Comparison of ENCODE assay signal across 1 cellular context in genomic region chr3:124620600-124621063, GRCh38.
TF ChIP-seq lines count a peak whose summit lies in the region.

No MANE protein-coding gene starts in this region.

TF ChIP-seq in K562, 482 proteins besides CTCF, POLR2A, EP300 and RAD21 (continued from another document and continues in another):
- TF ChIP-seq FOXM1 (IDR thresholded peaks at IDR 0.05; ENCODE audit: low read depth) = 0 out of 2 replicates have a peak, but pooled peaks have one; percentile 44
- no peak for TF ChIP-seq FOXM1 (CRISPR knock-in tag; IDR thresholded peaks at IDR 0.05; ENCODE audit: low read depth)
- TF ChIP-seq ZNF507 (tag; conservative IDR thresholded peaks at IDR 0.05) = no peak
- no peak for TF ChIP-seq PTBP1 (IDR thresholded peaks at IDR 0.05; ENCODE audit: low read depth, low read length)
- no peak for TF ChIP-seq FOXJ3 (CRISPR knock-in tag; IDR thresholded peaks at IDR 0.05)
- TF ChIP-seq MCM3 (IDR thresholded peaks at IDR 0.05) = no peak
- peak; percentile 51; the same call in 1 of the 2 replicates for TF ChIP-seq VEZF1 (CRISPR knock-in tag; IDR thresholded peaks at IDR 0.05)
- no peak for TF ChIP-seq ZNF124 (CRISPR knock-in tag; IDR thresholded peaks at IDR 0.05)
- TF ChIP-seq MXI1 (IDR thresholded peaks at IDR 0.05; ENCODE audit: low read depth, low read length) = no peak
- TF ChIP-seq KLF6 (CRISPR knock-in tag; IDR thresholded peaks at IDR 0.05; ENCODE audit: borderline replicate concordance) = no peak
- no peak for TF ChIP-seq FOXK1 (CRISPR knock-in tag; IDR thresholded peaks at IDR 0.05; ENCODE audit: borderline replicate concordance)
- peak; percentile 97 for TF ChIP-seq SPI1 (IDR thresholded peaks at IDR 0.05; ENCODE audit: borderline replicate concordance, low read depth, low read length)
- no peak for TF ChIP-seq MYBL2 (IDR thresholded peaks at IDR 0.05; ENCODE audit: low read depth)
- no peak for TF ChIP-seq MYBL2 (CRISPR knock-in tag; IDR thresholded peaks at IDR 0.05; ENCODE audit: borderline replicate concordance)
- no peak for TF ChIP-seq ZFP91 (CRISPR knock-in tag; IDR thresholded peaks at IDR 0.05)
- no peak for TF ChIP-seq SETDB1 (IDR thresholded peaks at IDR 0.05; ENCODE audit: low read length)
- no peak for TF ChIP-seq ZNF217 (CRISPR knock-in tag; IDR thresholded peaks at IDR 0.05)
- TF ChIP-seq STAT5A (IDR thresholded peaks at IDR 0.05; ENCODE audit: borderline replicate concordance, low read length) = peak; percentile 69; the same call in 1 of the 2 replicates
- peak; percentile 59 for TF ChIP-seq EP400 (IDR thresholded peaks at IDR 0.05)
- peak in 1 of 2 experiments; percentile 41 for TF ChIP-seq NCOA2 (IDR thresholded peaks at IDR 0.05; ENCODE audit: partially characterized antibody in 2 of 2)
- TF ChIP-seq MLX (CRISPR knock-in tag; conservative IDR thresholded peaks at IDR 0.05) = no peak
- no peak for TF ChIP-seq NCOA4 (IDR thresholded peaks at IDR 0.05; ENCODE audit: partially characterized antibody)
- TF ChIP-seq CHD1 (IDR thresholded peaks at IDR 0.05; ENCODE audit: low read length) = no peak
- TF ChIP-seq CREB3L1 (IDR thresholded peaks at IDR 0.05; ENCODE audit: borderline replicate concordance, low read depth) = no peak
- TF ChIP-seq GATA2 (CRISPR knock-in tag; IDR thresholded peaks at IDR 0.05) = peak; percentile 70; the same call in 1 of the 2 replicates
- TF ChIP-seq RBM22 (IDR thresholded peaks at IDR 0.05; ENCODE audit: low read depth, low read length, poor library complexity, severe bottlenecking) = no peak
- TF ChIP-seq ZNF347 (CRISPR knock-in tag; IDR thresholded peaks at IDR 0.05; ENCODE audit: low read depth) = no peak
- TF ChIP-seq ZNF449 (CRISPR knock-in tag; IDR thresholded peaks at IDR 0.05) = no peak
- TF ChIP-seq E2F8 (IDR thresholded peaks at IDR 0.05; ENCODE audit: low read depth, partially characterized antibody) = no peak
- TF ChIP-seq SREBF1 (IDR thresholded peaks at IDR 0.05; ENCODE audit: borderline replicate concordance, low read depth, low read length) = no peak
- no peak for TF ChIP-seq POLR2AphosphoS2 (IDR thresholded peaks at IDR 0.05; ENCODE audit: low read length)
- no peak for TF ChIP-seq ZNF133 (CRISPR knock-in tag; IDR thresholded peaks at IDR 0.05)
- TF ChIP-seq NFIC (IDR thresholded peaks at IDR 0.05) = peak; percentile 60
- no peak for TF ChIP-seq U2AF2 (optimal IDR thresholded peaks at IDR 0.05; ENCODE audit: low read depth, low read length)
- no peak for TF ChIP-seq ARID3B (CRISPR knock-in tag; IDR thresholded peaks at IDR 0.05; ENCODE audit: borderline replicate concordance)
- TF ChIP-seq GABPA (tag; conservative IDR thresholded peaks at IDR 0.05; ENCODE audit: low read depth) = peak; percentile 59
- TF ChIP-seq NFE2L1 (tag; IDR thresholded peaks at IDR 0.05; ENCODE audit: borderline replicate concordance, low read depth) = no peak
- TF ChIP-seq ZNF444 (CRISPR knock-in tag; IDR thresholded peaks at IDR 0.05) = no peak
- TF ChIP-seq ZNF197 (CRISPR knock-in tag; IDR thresholded peaks at IDR 0.05; ENCODE audit: low read depth) = no peak
- TF ChIP-seq ZNF696 (CRISPR knock-in tag; conservative IDR thresholded peaks at IDR 0.05) = no peak
- TF ChIP-seq ZNF511 (CRISPR knock-in tag; IDR thresholded peaks at IDR 0.05) = no peak
- TF ChIP-seq ZNF23 (CRISPR knock-in tag; IDR thresholded peaks at IDR 0.05) = no peak
- peak; percentile 81 for TF ChIP-seq MEIS2 (IDR thresholded peaks at IDR 0.05; ENCODE audit: partially characterized antibody)
- no peak for TF ChIP-seq ZNF395 (CRISPR knock-in tag; IDR thresholded peaks at IDR 0.05)
- TF ChIP-seq HMBOX1 (IDR thresholded peaks at IDR 0.05) = peak; percentile 46; the same call in 1 of the 2 replicates
- TF ChIP-seq TARDBP (IDR thresholded peaks at IDR 0.05) = no peak
- TF ChIP-seq ETV5 (CRISPR knock-in tag; IDR thresholded peaks at IDR 0.05; ENCODE audit: low read depth) = peak; percentile 87
- TF ChIP-seq ZMIZ1 (IDR thresholded peaks at IDR 0.05; ENCODE audit: low read depth in 2 of 2, low read length in 2 of 2) = peak in 1 of 2 experiments; percentile 88; a peak in 2 of 4 replicates
